23 cellular contexts compared by ENCODE assay signal in genomic region chr6:165506657-165507056, GRCh38.
DNase-seq lines count a peak whose midpoint lies in the region; ATAC-seq lines count a peak whose summit lies in the region.
"Had no signal": no experiment of that assay in that cellular context is flagged by ENCODE, and none has a peak within 500 bp of the region (broad histone marks: within the 10 kb centered on the region; RNA-seq: fewer than 3 reads in every experiment).

No MANE protein-coding gene starts in this region.

- DNase-seq in left ventricle myocardium superior (no peak), cardiac septum (ENCODE audit: low spot score) (no peak)
- DNase-seq: 8988T; ACHN; AML-193; BE2C; C1 segment of cervical spinal cord; Caco-2; Calu3; CD4-positive, alpha-beta memory T cell; CD4-positive, alpha-beta T cell; CD4-positive, CD25-positive, alpha-beta regulatory T cell; CD8-positive, alpha-beta memory T cell; CD8-positive, alpha-beta T cell; COR-L47; DMS 273 treated with DMSO at 0.1 percent for 48 hours; DMS153; DMS53; DMS79; DMS79 treated with DMSO at 0.1 percent for 48 hours; DND-41; EL had no signal

- intact Hi-C loops in left ventricle myocardium superior (cut with micrococcal nuclease) (no loop called here), cardiac septum (cut with DNase I) (no loop called here)

- ATAC-seq in left ventricle myocardium superior, result peak; percentile 33
- ATAC-seq: A549; CD8-positive, alpha-beta T cell had no signal
